ENCODE assay signal across 15 cellular contexts in genomic region chr17:17325228-17325627, GRCh38. TPM values are rescaled to one million over a fixed set of nuclear protein-coding genes. Genes with fewer than 3 reads are reported as not detected.
A peak's percentile ranks its signal among the peaks of the same experiment; 100 is the strongest.
DNase-seq lines count a peak whose midpoint lies in the region; ATAC-seq and TF ChIP-seq lines count a peak whose summit lies in the region.
"Had no signal": no experiment of that assay in that cellular context is flagged by ENCODE, and none has a peak within 500 bp of the region (broad histone marks: within the 10 kb centered on the region; RNA-seq: fewer than 3 reads in every experiment).

No MANE protein-coding gene starts in this region.

- H3K27ac ChIP-seq in BLaER1, result no peak overlapping the region
- peak overlapping the region; percentile 7 for H3K27ac ChIP-seq in SJCRH30
- H3K27ac ChIP-seq in lower lobe of right lung, result no peak overlapping the region
- no peak overlapping the region for H3K27ac ChIP-seq in spleen

- DNase-seq in SJCRH30 (peak; percentile 97 to 99), lower lobe of right lung (peak; percentile 34), spleen (peak; percentile 53), NCI-H345 (lab: John Stamatoyannopoulos, UW) (no peak)
- DNase-seq: COR-L47, DMS 273 treated with DMSO at 0.1 percent for 48 hours, GDM1, NCI-H1092 treated with DMSO at 0.1 percent for 48 hours, NCI-H146, NCI-H2029 treated with DMSO at 0.1 percent for 48 hours, NCI-H510A, SHP77 treated with DMSO at 0.1 percent for 48 hours had no signal

- H3K36me3 ChIP-seq in BLaER1 (peaks cover 4% of the 10 kb centered on the region; the same call in 1 of the 2 replicates), SJCRH30 (no peaks in the 10 kb centered on the region), lower lobe of right lung (no peaks in the 10 kb centered on the region), spleen (no peaks in the 10 kb centered on the region)

- intact Hi-C loops in lower lobe of right lung (cut with DNase I), result no loop called here
- intact Hi-C loops in spleen (cut with DNase I; ENCODE audit: low total_unique reads), result no loop called here

- ATAC-seq in lower lobe of right lung (no peak), GM18907 (IDR thresholded peaks at IDR 0.05; ENCODE audit: unreplicated experiment) (no peak), SK-N-SH treated with all-trans-retinoic acid at 6 μM for 48 hours (no peak)

- no peak for TF ChIP-seq CTCF in lower lobe of right lung (IDR thresholded peaks at IDR 0.05)
- TF ChIP-seq CTCF in spleen (IDR thresholded peaks at IDR 0.05 in 8 of 11, conservative IDR thresholded peaks at IDR 0.05 in 3 of 11), result no peak

- H4K20me1 ChIP-seq in BLaER1, result no peaks in the 10 kb centered on the region

- H3K4me1 ChIP-seq in BLaER1 (peaks cover 10% of the 10 kb centered on the region), SJCRH30 (peaks cover 18% of the 10 kb centered on the region), lower lobe of right lung (no peaks in the 10 kb centered on the region), spleen (no peaks in the 10 kb centered on the region)

- peak overlapping the region; percentile 38 for H3K4me2 ChIP-seq in BLaER1

- H3K9ac ChIP-seq in BLaER1, result no peak overlapping the region

- H3K9me3 ChIP-seq in BLaER1 (no peaks in the 10 kb centered on the region), SJCRH30 (replicated peaks) (no peaks in the 10 kb centered on the region), lower lobe of right lung (no peaks in the 10 kb centered on the region), spleen (no peaks in the 10 kb centered on the region)

- H3K27me3 ChIP-seq in BLaER1, result no peaks in the 10 kb centered on the region
- no peaks in the 10 kb centered on the region for H3K27me3 ChIP-seq in SJCRH30
- H3K27me3 ChIP-seq in lower lobe of right lung (ENCODE audit: low read depth), result no peaks in the 10 kb centered on the region
- H3K27me3 ChIP-seq in spleen (replicated peaks in 1 of 7), result no peaks in the 10 kb centered on the region

- TF ChIP-seq POLR2A in spleen (IDR thresholded peaks at IDR 0.05), result no peak

- WGBS in spleen, 5 donors, result 92 to 96% (median 94%) methylated on average over 9 to 10 of the region's 10 CpGs

- H3K4me3 ChIP-seq in BLaER1, result no peak overlapping the region
- no peak overlapping the region for H3K4me3 ChIP-seq in SJCRH30
- no peak overlapping the region for H3K4me3 ChIP-seq in lower lobe of right lung
- H3K4me3 ChIP-seq in spleen, result no peak overlapping the region

TF ChIP-seq in SK-N-SH treated with all-trans-retinoic acid at 6 μM for 48 hours, 23 proteins besides CTCF, POLR2A, EP300 and RAD21:
- TF ChIP-seq TCF4 (CRISPR knock-in tag; IDR thresholded peaks at IDR 0.05; ENCODE audit: borderline replicate concordance) (no peak), ZC3H10 (CRISPR knock-in tag; IDR thresholded peaks at IDR 0.05) (no peak), GLIS3 (CRISPR knock-in tag; IDR thresholded peaks at IDR 0.05) (no peak), ESRRG (CRISPR knock-in tag; IDR thresholded peaks at IDR 0.05) (no peak), TSHZ2 (CRISPR knock-in tag; IDR thresholded peaks at IDR 0.05) (no peak), ZFP3 (CRISPR knock-in tag; IDR thresholded peaks at IDR 0.05) (no peak), TOX (CRISPR knock-in tag; IDR thresholded peaks at IDR 0.05; ENCODE audit: borderline replicate concordance) (no peak), OSR1 (CRISPR knock-in tag; IDR thresholded peaks at IDR 0.05) (no peak), SNAI2 (CRISPR knock-in tag; IDR thresholded peaks at IDR 0.05) (no peak), RARB (CRISPR knock-in tag; IDR thresholded peaks at IDR 0.05) (no peak)
- TF ChIP-seq, protein P1, sequence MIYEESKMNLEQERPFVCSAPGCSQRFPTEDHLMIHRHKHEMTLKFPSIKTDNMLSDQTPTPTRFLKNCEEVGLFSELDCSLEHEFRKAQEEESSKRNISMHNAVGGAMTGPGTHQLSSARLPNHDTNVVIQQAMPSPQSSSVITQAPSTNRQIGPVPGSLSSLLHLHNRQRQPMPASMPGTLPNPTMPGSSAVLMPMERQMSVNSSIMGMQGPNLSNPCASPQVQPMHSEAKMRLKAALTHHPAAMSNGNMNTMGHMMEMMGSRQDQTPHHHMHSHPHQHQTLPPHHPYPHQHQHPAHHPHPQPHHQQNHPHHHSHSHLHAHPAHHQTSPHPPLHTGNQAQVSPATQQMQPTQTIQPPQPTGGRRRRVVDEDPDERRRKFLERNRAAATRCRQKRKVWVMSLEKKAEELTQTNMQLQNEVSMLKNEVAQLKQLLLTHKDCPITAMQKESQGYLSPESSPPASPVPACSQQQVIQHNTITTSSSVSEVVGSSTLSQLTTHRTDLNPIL (CRISPR knock-in tag; IDR thresholded peaks at IDR 0.05; ENCODE audit: low read depth), result no peak
- TF ChIP-seq, protein P2, sequence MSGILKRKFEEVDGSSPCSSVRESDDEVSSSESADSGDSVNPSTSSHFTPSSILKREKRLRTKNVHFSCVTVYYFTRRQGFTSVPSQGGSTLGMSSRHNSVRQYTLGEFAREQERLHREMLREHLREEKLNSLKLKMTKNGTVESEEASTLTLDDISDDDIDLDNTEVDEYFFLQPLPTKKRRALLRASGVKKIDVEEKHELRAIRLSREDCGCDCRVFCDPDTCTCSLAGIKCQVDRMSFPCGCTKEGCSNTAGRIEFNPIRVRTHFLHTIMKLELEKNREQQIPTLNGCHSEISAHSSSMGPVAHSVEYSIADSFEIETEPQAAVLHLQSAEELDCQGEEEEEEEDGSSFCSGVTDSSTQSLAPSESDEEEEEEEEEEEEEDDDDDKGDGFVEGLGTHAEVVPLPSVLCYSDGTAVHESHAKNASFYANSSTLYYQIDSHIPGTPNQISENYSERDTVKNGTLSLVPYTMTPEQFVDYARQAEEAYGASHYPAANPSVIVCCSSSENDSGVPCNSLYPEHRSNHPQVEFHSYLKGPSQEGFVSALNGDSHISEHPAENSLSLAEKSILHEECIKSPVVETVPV (CRISPR knock-in tag; IDR thresholded peaks at IDR 0.05), result no peak
- TF ChIP-seq, protein P3, sequence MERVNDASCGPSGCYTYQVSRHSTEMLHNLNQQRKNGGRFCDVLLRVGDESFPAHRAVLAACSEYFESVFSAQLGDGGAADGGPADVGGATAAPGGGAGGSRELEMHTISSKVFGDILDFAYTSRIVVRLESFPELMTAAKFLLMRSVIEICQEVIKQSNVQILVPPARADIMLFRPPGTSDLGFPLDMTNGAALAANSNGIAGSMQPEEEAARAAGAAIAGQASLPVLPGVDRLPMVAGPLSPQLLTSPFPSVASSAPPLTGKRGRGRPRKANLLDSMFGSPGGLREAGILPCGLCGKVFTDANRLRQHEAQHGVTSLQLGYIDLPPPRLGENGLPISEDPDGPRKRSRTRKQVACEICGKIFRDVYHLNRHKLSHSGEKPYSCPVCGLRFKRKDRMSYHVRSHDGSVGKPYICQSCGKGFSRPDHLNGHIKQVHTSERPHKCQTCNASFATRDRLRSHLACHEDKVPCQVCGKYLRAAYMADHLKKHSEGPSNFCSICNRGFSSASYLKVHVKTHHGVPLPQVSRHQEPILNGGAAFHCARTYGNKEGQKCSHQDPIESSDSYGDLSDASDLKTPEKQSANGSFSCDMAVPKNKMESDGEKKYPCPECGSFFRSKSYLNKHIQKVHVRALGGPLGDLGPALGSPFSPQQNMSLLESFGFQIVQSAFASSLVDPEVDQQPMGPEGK (CRISPR knock-in tag; IDR thresholded peaks at IDR 0.05; ENCODE audit: borderline replicate concordance), result no peak
TF ChIP-seq in SK-N-SH treated with all-trans-retinoic acid at 6 μM for 48 hours: peak in this region for 0.

RNA-seq across cellular contexts. Expression of gene NT5M, which starts 22.1 kb away (rescaled TPM):
- total RNA-seq in SJCRH30 (2014; rRNA removed; shearing (Covaris generic)), result 4.2 and 4.4 TPM in 2 replicates
- total RNA-seq in lower lobe of right lung (1.1 TPM), spleen (1 to 10 TPM; 1.9 to 3.6 (median 2.8) TPM)
- 1 to 10 TPM; 1.2 to 2.6 (median 2.1) TPM for polyA plus RNA-seq in spleen

RNA-seq across cellular contexts. Expression of gene COPS3, which starts 44.2 kb away (rescaled TPM):
- 395 TPM in 2 replicates for total RNA-seq in SJCRH30 (2014; rRNA removed; shearing (Covaris generic))
- total RNA-seq in lower lobe of right lung (50.1 TPM), spleen (10 to 100 TPM; 36.5 to 58.9 (median 47.5) TPM)
- 10 to 100 TPM; 29.9 to 39.1 (median 39.1) TPM for polyA plus RNA-seq in spleen
